Comparison of ENCODE assay signal across 15 cellular contexts in genomic region chr9:124665391-124666058, GRCh38.
DNase-seq lines count a peak whose midpoint lies in the region; ATAC-seq and TF ChIP-seq lines count a peak whose summit lies in the region.
"Had no signal": no experiment of that assay in that cellular context is flagged by ENCODE, and none has a peak within 500 bp of the region (broad histone marks: within the 10 kb centered on the region; RNA-seq: fewer than 3 reads in every experiment).

No MANE protein-coding gene starts in this region.

- ATAC-seq in PC-3 = peak; percentile 88
- no peak for ATAC-seq in HG02938 (IDR thresholded peaks at IDR 0.05; ENCODE audit: unreplicated experiment)
- ATAC-seq: gastroesophageal sphincter had no signal

- peaks cover 49% of the 10 kb centered on the region for H3K79me2 ChIP-seq in PC-3 (ENCODE audit: low read length)

- H4K20me1 ChIP-seq in PC-3 (ENCODE audit: low read length) = no peaks in the 10 kb centered on the region

- no peaks in the 10 kb centered on the region for H3K9me3 ChIP-seq in PC-3 (ENCODE audit: low read length)
- H3K9me3 ChIP-seq: gastroesophageal sphincter, suprapubic skin had no signal

- H3K4me1 Mint-ChIP-seq in activated CD4-positive, alpha-beta memory T cell treated with anti-CD3 and anti-CD28 coated beads, Interleukin-2, amount 10 ng/mL, durations not matched to agents 7 days and 5 days = peaks cover 1% of the 10 kb centered on the region

- no peak for TF ChIP-seq CTCF in PC-3 (conservative IDR thresholded peaks at IDR 0.05; ENCODE audit: low read depth, low read length)
- no peak for TF ChIP-seq CTCF in fibroblast of mammary gland (conservative IDR thresholded peaks at IDR 0.05; ENCODE audit: control insufficient read depth, insufficient read depth, low read depth, low read length)

- 0 out of 2 replicates have a peak overlapping the region, but pooled peaks have one; percentile 6 for H3K4me3 ChIP-seq in PC-3 (ENCODE audit: low read length)
- H3K4me3 ChIP-seq in fibroblast of mammary gland (ENCODE audit: control insufficient read depth, low read depth, low read length) = no peak overlapping the region
- H3K4me3 ChIP-seq: coronary artery, gastroesophageal sphincter, suprapubic skin had no signal

- no peak overlapping the region for H2AFZ ChIP-seq in PC-3 (ENCODE audit: low read length)

- intact Hi-C loops in PC-3 (cut with micrococcal nuclease) = loop anchor here (5.0 kb wide), 1 partner anchor 47 kb away; no protein-coding TSS in a partner anchor

- H3K4me2 ChIP-seq in PC-3 (ENCODE audit: low read length) = peak overlapping the region; percentile 59
- H3K4me2 ChIP-seq: KMS-11 had no signal

- POLR2A ChIA-PET in PC-3 (lab: Charles Lee; ENCODE audit: unreplicated experiment) = no interaction called here
- POLR2A ChIA-PET in activated CD4-positive, alpha-beta memory T cell treated with anti-CD3 and anti-CD28 coated beads, Interleukin-2, amount 10 ng/mL, durations not matched to agents 7 days and 5 days (lab: Charles Lee) = interaction anchor here (1.3 kb wide), 1 partner anchor 8 kb away, joined by 3 read pairs; no protein-coding TSS in a partner anchor

- CTCF ChIA-PET in PC-3 (lab: Charles Lee) = interaction anchor here (0.7 to 1.2 kb wide), 2 partner anchors 48 to 49 kb away, joined by 3 read pairs; no protein-coding TSS in a partner anchor
- CTCF ChIA-PET in activated CD4-positive, alpha-beta memory T cell treated with anti-CD3 and anti-CD28 coated beads, Interleukin-2, amount 10 ng/mL, durations not matched to agents 7 days and 5 days (lab: Charles Lee) = interaction anchor here (0.6 kb wide), 1 partner anchor 44 kb away, joined by 3 read pairs; no protein-coding TSS in a partner anchor

- no peaks in the 10 kb centered on the region for H3K36me3 Mint-ChIP-seq in activated CD4-positive, alpha-beta memory T cell treated with anti-CD3 and anti-CD28 coated beads, Interleukin-2, amount 10 ng/mL, durations not matched to agents 7 days and 5 days (ENCODE audit: low read depth)

- no peak overlapping the region for H3K4me3 Mint-ChIP-seq in activated CD4-positive, alpha-beta memory T cell treated with anti-CD3 and anti-CD28 coated beads, Interleukin-2, amount 10 ng/mL, durations not matched to agents 7 days and 5 days

- H3K9me2 ChIP-seq in PC-3 (replicated peaks; ENCODE audit: low read length) = no peaks in the 10 kb centered on the region

- H3K9me3 Mint-ChIP-seq in activated CD4-positive, alpha-beta memory T cell treated with anti-CD3 and anti-CD28 coated beads, Interleukin-2, amount 10 ng/mL, durations not matched to agents 7 days and 5 days = no peaks in the 10 kb centered on the region

- peak overlapping the region; percentile 37 for H3K9ac ChIP-seq in PC-3 (ENCODE audit: low read length)
- H3K9ac ChIP-seq: KMS-11 had no signal

- DNase-seq in ELR (ENCODE audit: low read depth) (peak; percentile 93), PC-3 (peak; percentile 81), fibroblast of mammary gland (ENCODE audit: low read depth) (peak; percentile 80), non-pigmented ciliary epithelial cell (ENCODE audit: low read depth) (peak; percentile 32), KG1 (lab: John Stamatoyannopoulos, UW) (no peak)
- DNase-seq in activated CD4-positive, alpha-beta memory T cell treated with anti-CD3 and anti-CD28 coated beads, Interleukin-2, amount 10 ng/mL, durations not matched to agents 7 days and 5 days = no peak
- no peak for DNase-seq in stimulated activated naive CD4-positive, alpha-beta T cell (lab: John Stamatoyannopoulos, UW)
- DNase-seq: COR-L47, NCI-H2171 had no signal

- H3K4me1 ChIP-seq in PC-3 (ENCODE audit: insufficient read depth, low read length) = peaks cover 51% of the 10 kb centered on the region

- no peak overlapping the region for H3K27ac Mint-ChIP-seq in activated CD4-positive, alpha-beta memory T cell treated with anti-CD3 and anti-CD28 coated beads, Interleukin-2, amount 10 ng/mL, durations not matched to agents 7 days and 5 days
- H3K27ac Mint-ChIP-seq: progenitor cell of endocrine pancreas had no signal

- H3F3A ChIP-seq in PC-3 (ENCODE audit: low read length, unreplicated experiment) = no peaks in the 10 kb centered on the region

- H3K36me3 ChIP-seq in PC-3 (ENCODE audit: low read depth, low read length) = no peaks in the 10 kb centered on the region
- H3K36me3 ChIP-seq: gastroesophageal sphincter, suprapubic skin had no signal

- H3K27me3 ChIP-seq in PC-3 (ENCODE audit: low read length) = no peaks in the 10 kb centered on the region
- H3K27me3 ChIP-seq: gastroesophageal sphincter, suprapubic skin had no signal

- BruUV-seq in PC-3 (replicated peaks; lab: Mats Ljungman, UMichigan) = no TSS peak

- H3K27ac ChIP-seq in PC-3 (ENCODE audit: low read length) = peak overlapping the region; percentile 78
- H3K27ac ChIP-seq: coronary artery, gastroesophageal sphincter, KMS-11, suprapubic skin had no signal

- peaks cover 25% of the 10 kb centered on the region for H3K27me3 Mint-ChIP-seq in activated CD4-positive, alpha-beta memory T cell treated with anti-CD3 and anti-CD28 coated beads, Interleukin-2, amount 10 ng/mL, durations not matched to agents 7 days and 5 days
- H3K27me3 Mint-ChIP-seq: progenitor cell of endocrine pancreas had no signal

Comparison
In these comparisons a context has a peak if more than half of its experiments do, and no peak if none do; other contexts are left out.
1. DNase-seq: peak in ELR (single experiment), PC-3 (single experiment), fibroblast of mammary gland (single experiment) and non-pigmented ciliary epithelial cell (single experiment); none in activated CD4-positive, alpha-beta memory T cell treated with anti-CD3 and anti-CD28 coated beads, Interleukin-2, amount 10 ng/mL, durations not matched to agents 7 days and 5 days (single experiment), stimulated activated naive CD4-positive, alpha-beta T cell (0 of 6) and KG1 (single experiment).